Comparison of ENCODE assay signal across 1 cellular context in the genomic region with DNA sequence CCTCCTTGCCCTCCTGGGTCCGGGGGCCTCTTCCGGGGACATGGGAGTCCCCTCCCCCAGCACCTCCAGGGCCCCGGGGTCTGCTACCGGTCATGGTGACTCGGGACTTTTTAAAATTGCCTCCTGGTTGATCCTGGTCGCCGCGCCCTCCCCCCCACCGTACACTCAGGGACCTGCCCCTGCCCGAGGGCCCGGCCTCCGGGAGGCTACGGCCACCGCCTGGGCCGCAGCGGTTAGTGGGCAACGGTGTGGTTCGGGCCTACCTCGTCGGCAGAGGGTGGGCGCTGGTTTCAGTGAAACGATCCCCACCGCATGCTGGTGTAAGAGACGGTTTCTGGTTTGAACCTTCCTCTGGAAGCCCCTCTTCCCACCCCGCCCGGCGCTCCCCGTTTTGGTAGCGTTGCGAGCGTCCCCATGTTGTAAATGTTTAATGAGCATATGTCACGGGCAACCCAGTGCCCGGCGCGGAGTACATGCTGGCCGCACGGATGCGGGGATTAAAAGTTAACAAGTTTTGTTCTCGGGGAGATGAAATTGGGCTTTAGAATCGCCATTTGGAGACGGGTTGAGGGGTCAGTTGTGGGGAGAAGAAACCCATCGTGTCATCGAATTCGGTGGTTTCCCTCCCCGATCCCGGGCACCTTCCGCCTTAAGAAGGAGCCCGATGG.
TF ChIP-seq lines count a peak whose summit lies in the region.

No MANE protein-coding gene starts in this region.

TF ChIP-seq in endothelial cell of umbilical vein, 7 proteins besides CTCF, POLR2A, EP300 and RAD21 (continued from another document):
- no peak for TF ChIP-seq POLR2AphosphoS5 (IDR thresholded peaks at IDR 0.05; ENCODE audit: insufficient read depth, low read depth, low read length)
TF ChIP-seq in endothelial cell of umbilical vein: peak in this region for 0.
